Comparison of ENCODE assay signal across 8 cellular contexts in the genomic region with DNA sequence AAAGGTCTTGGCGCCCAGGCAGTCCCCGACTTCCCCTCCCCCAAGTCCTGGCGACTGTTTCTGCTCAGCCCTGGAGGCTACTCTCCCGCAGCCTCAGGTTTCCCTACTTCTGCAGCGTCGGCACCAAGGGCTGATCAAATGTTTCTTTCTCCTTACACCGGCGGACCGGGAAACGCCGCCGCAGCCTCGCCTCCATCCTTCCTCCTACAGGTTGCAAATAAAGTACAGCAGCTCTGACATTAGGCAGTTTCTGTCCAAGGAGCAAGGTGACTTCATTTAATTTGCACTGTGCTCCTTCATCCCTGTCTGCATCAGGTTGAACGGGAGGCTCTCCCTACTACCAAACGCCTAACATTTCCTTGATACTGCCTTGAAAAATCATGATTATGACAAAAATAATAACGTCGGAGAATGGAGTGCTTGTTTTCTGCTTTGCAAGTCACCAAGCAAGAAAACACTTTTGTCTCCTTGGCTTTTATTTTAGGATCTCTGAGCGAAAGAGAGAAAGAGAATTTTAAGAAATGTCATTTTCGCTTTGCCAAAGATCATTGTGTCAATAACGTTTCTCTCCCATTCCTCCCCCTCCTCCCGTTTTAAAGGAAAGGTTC. TPM values are rescaled to one million over a fixed set of nuclear protein-coding genes. Genes with fewer than 3 reads are reported as not detected.
DNase-seq lines count a peak whose midpoint lies in the region; ATAC-seq, FAIRE-seq and TF ChIP-seq lines count a peak whose summit lies in the region.

No MANE protein-coding gene starts in this region.

- peaks cover 41 to 57% (median 45%) of the 10 kb centered on the region in 3 donors for H3K27me3 Mint-ChIP-seq in CD14-positive monocyte (ENCODE audit: low read depth in 3 of 3)

- CTCF ChIA-PET in Panc1 (lab: Charles Lee), result no interaction called here

- POLR2A ChIA-PET in Panc1 (lab: Charles Lee), result no interaction called here

- H3K27ac Mint-ChIP-seq in CD14-positive monocyte, result no peak overlapping the region

- H3K4me3 Mint-ChIP-seq in CD14-positive monocyte, result peak overlapping the region; percentile 71 to 92

- H3K9ac ChIP-seq in muscle layer of colon (ENCODE audit: low read length), result no peak overlapping the region

- H3K4me1 ChIP-seq in Panc1 (ENCODE audit: control insufficient read depth, insufficient read depth, low read length) (peaks cover 5% of the 10 kb centered on the region; the same call in 1 of the 2 replicates), muscle layer of colon (ENCODE audit: insufficient read depth, low read length) (no peaks in the 10 kb centered on the region)

- DNase-seq in CD14-positive monocyte (ENCODE audit: low spot score), result no peak
- DNase-seq in Panc1 (ENCODE audit: low read depth, low spot score), result no peak
- no peak for DNase-seq in coronary artery (ENCODE audit: low spot score)
- no peak for DNase-seq in H54 (ENCODE audit: insufficient read length, low spot score)
- DNase-seq in cortex of kidney (lab: John Stamatoyannopoulos, UW), result no peak

- H3K36me3 ChIP-seq in Panc1 (ENCODE audit: control insufficient read depth, insufficient read depth, low read length) (peaks cover 2% of the 10 kb centered on the region; the same call in 1 of the 2 replicates), muscle layer of colon (ENCODE audit: insufficient read depth, low read length) (no peaks in the 10 kb centered on the region)

- peak; percentile 66 for ATAC-seq in Panc1
- no peak for ATAC-seq in GM19467 (IDR thresholded peaks at IDR 0.05; ENCODE audit: unreplicated experiment)
- no peak for ATAC-seq in HG02759 (IDR thresholded peaks at IDR 0.05; ENCODE audit: unreplicated experiment)

- H3K9me3 Mint-ChIP-seq in CD14-positive monocyte, result peaks cover 5 to 25% (median 17%) of the 10 kb centered on the region in 7 donors

- H3K27me3 ChIP-seq in Panc1 (ENCODE audit: control insufficient read depth, insufficient read depth, low read length) (peaks cover 40% of the 10 kb centered on the region), muscle layer of colon (ENCODE audit: control insufficient read depth in 1 of 2, insufficient read depth in 2 of 2, low read length in 2 of 2) (peaks cover 11 to 22% of the 10 kb centered on the region in 2 donors)

- H3K4me3 ChIP-seq in Panc1 (ENCODE audit: low read depth in 2 of 2, low read length in 2 of 2), result peak overlapping the region; percentile 22 to 38
- H3K4me3 ChIP-seq in coronary artery, result peak overlapping the region; percentile 72
- peak overlapping the region; percentile 50 for H3K4me3 ChIP-seq in muscle layer of colon (ENCODE audit: low read depth in 1 of 2, low read length in 2 of 2)

- no peak for TF ChIP-seq POLR2A in H54 (IDR thresholded peaks at IDR 0.05; ENCODE audit: low read depth, low read length)

- peaks cover 7 to 9% of the 10 kb centered on the region in 2 donors for H3K36me3 Mint-ChIP-seq in CD14-positive monocyte

- intact Hi-C loops in CD14-positive monocyte (cut with micrococcal nuclease) (no loop called here), Panc1 (cut with micrococcal nuclease; ENCODE audit: unreplicated experiment) (no loop called here)

- H3K9me3 ChIP-seq in Panc1 (ENCODE audit: control insufficient read depth, insufficient read depth, low read depth, low read length), result no peaks in the 10 kb centered on the region
- no peaks in the 10 kb centered on the region for H3K9me3 ChIP-seq in muscle layer of colon (ENCODE audit: low read length)

- no peak for FAIRE-seq in H54 (lab: Jason Lieb, UNC)

- no peak overlapping the region for H3K27ac ChIP-seq in Panc1 (ENCODE audit: low read length)
- H3K27ac ChIP-seq in coronary artery, result no peak overlapping the region
- no peak overlapping the region for H3K27ac ChIP-seq in muscle layer of colon (ENCODE audit: low read depth, low read length)

- in situ Hi-C loops in Panc1 (cut with HindIII; ENCODE audit: low pct_unique_long_range_greater_than_20kb, low sequenced_read_pairs), result no loop called here

- no TSS peak for BruUV-seq in Panc1 (replicated peaks; lab: Mats Ljungman, UMichigan)

- TF ChIP-seq CTCF in CD14-positive monocyte (IDR thresholded peaks at IDR 0.05) (no peak), Panc1 (IDR thresholded peaks at IDR 0.05) (no peak), coronary artery (IDR thresholded peaks at IDR 0.05) (no peak)

- H3K4me1 Mint-ChIP-seq in CD14-positive monocyte, result peaks cover 18% of the 10 kb centered on the region

RNA-seq across cellular contexts. Expression of a gene that starts 1.0 kb away (rescaled TPM):
- not detected for polyA plus RNA-seq in CD14-positive monocyte
- 0.05 TPM for total RNA-seq in Panc1 (2021; ENCODE audit: unreplicated experiment)
- not detected for polyA plus RNA-seq in Panc1 (2012; ENCODE audit: insufficient read length)
